Comparison of ENCODE assay signal across 17 cellular contexts in the genomic region with DNA sequence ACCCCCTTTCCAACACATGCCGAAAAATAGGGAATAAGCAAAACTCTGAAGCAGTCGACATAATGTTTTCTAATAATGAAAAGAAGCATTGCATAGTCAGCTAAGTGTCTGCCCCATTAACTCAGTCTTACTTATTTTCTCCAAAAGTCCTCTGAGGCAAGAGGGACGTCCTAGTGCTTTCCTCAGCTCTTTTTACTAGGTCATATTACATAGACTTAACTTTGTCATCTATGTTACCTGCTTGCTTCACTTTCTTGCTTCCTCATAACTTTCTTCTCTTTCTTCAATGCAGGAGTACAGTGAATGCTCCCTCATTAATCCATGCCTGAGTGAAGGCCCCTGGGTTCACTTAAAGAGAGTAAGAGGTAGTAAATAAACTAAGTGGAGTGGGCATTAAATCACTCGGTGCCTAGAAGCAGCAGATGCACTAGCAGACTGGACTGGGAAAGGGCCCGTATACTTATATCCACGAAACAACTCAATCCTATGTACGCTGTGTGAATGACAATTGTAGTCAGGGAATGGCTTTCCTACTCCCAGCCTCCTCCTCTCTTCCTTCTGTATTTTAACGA.
A peak's percentile ranks its signal among the peaks of the same experiment; 100 is the strongest.
DNase-seq lines count a peak whose midpoint lies in the region; TF ChIP-seq lines count a peak whose summit lies in the region.
"Had no signal": no experiment of that assay in that cellular context is flagged by ENCODE, and none has a peak within 500 bp of the region (broad histone marks: within the 10 kb centered on the region; RNA-seq: fewer than 3 reads in every experiment).

No MANE protein-coding gene starts in this region.

- peaks cover 60% of the 10 kb centered on the region for H3K4me1 Mint-ChIP-seq in nephron progenitor cell
- no peaks in the 10 kb centered on the region for H3K4me1 Mint-ChIP-seq in activated naive CD4-positive, alpha-beta T cell treated with anti-CD3 and anti-CD28 coated beads, Interleukin-2, amount 10 ng/mL, durations not matched to agents 7 days and 5 days
- H3K4me1 Mint-ChIP-seq: CD4-positive, CD25-positive, alpha-beta regulatory T cell; CD8-positive, alpha-beta memory T cell; H9 had no signal

- 55 to 64% methylated on average over 8 of the region's 8 CpGs for WGBS in lower leg skin, 2 donors

- H3K36me3 Mint-ChIP-seq in nephron progenitor cell (ENCODE audit: low read depth): no peaks in the 10 kb centered on the region
- H3K36me3 Mint-ChIP-seq in activated naive CD4-positive, alpha-beta T cell treated with anti-CD3 and anti-CD28 coated beads, Interleukin-2, amount 10 ng/mL, durations not matched to agents 7 days and 5 days: no peaks in the 10 kb centered on the region
- H3K36me3 Mint-ChIP-seq: CD4-positive, CD25-positive, alpha-beta regulatory T cell; CD8-positive, alpha-beta memory T cell had no signal

- peak; percentile 23 for DNase-seq in NCI-H510A treated with DMSO at 0.1 percent for 48 hours (lab: John Stamatoyannopoulos, UW)
- no peak for DNase-seq in NCI-H510A (lab: John Stamatoyannopoulos, UW)
- peak; percentile 6 for DNase-seq in NCI-H187 treated with DMSO at 0.1 percent for 48 hours (lab: John Stamatoyannopoulos, UW)
- peak; percentile 8 for DNase-seq in nephron progenitor cell
- no peak for DNase-seq in SKM-1 treated with dmso at 0.1 percent for 144 hours (lab: John Stamatoyannopoulos, UW; ENCODE audit: unreplicated experiment)
- no peak for DNase-seq in lower leg skin (ENCODE audit: low spot score in 2 of 2)
- DNase-seq in activated naive CD4-positive, alpha-beta T cell treated with anti-CD3 and anti-CD28 coated beads, Interleukin-2, amount 10 ng/mL, durations not matched to agents 7 days and 5 days: no peak
- DNase-seq: ACHN; BE2C; C1 segment of cervical spinal cord; CD4-positive, CD25-positive, alpha-beta regulatory T cell; CD8-positive, alpha-beta memory T cell; COR-L47; DMS153; DMS79; GDM1; H9 had no signal

- no peak for TF ChIP-seq POLR2A in lower leg skin (IDR thresholded peaks at IDR 0.05)

- H3K9me3 Mint-ChIP-seq in nephron progenitor cell: no peaks in the 10 kb centered on the region
- no peaks in the 10 kb centered on the region for H3K9me3 Mint-ChIP-seq in activated naive CD4-positive, alpha-beta T cell treated with anti-CD3 and anti-CD28 coated beads, Interleukin-2, amount 10 ng/mL, durations not matched to agents 7 days and 5 days
- H3K9me3 Mint-ChIP-seq: H9 had no signal

- H3K27me3 Mint-ChIP-seq in nephron progenitor cell (ENCODE audit: low read depth, poor library complexity): peaks cover 3% of the 10 kb centered on the region
- no peaks in the 10 kb centered on the region for H3K27me3 Mint-ChIP-seq in activated naive CD4-positive, alpha-beta T cell treated with anti-CD3 and anti-CD28 coated beads, Interleukin-2, amount 10 ng/mL, durations not matched to agents 7 days and 5 days
- H3K27me3 Mint-ChIP-seq: CD4-positive, CD25-positive, alpha-beta regulatory T cell; CD8-positive, alpha-beta memory T cell had no signal

- TF ChIP-seq CTCF in nephron progenitor cell (IDR thresholded peaks at IDR 0.05) (no peak), lower leg skin (IDR thresholded peaks at IDR 0.05) (no peak)

- CTCF ChIA-PET in activated naive CD4-positive, alpha-beta T cell treated with anti-CD3 and anti-CD28 coated beads, Interleukin-2, amount 10 ng/mL, durations not matched to agents 7 days and 5 days (lab: Charles Lee): no interaction called here

- peak overlapping the region; percentile 49 for H3K27ac Mint-ChIP-seq in nephron progenitor cell
- H3K27ac Mint-ChIP-seq in activated naive CD4-positive, alpha-beta T cell treated with anti-CD3 and anti-CD28 coated beads, Interleukin-2, amount 10 ng/mL, durations not matched to agents 7 days and 5 days: no peak overlapping the region
- H3K27ac Mint-ChIP-seq: CD4-positive, CD25-positive, alpha-beta regulatory T cell; CD8-positive, alpha-beta memory T cell; H9 had no signal

- H3K4me3 ChIP-seq in lower leg skin (ENCODE audit: low read depth, poor library complexity, severe bottlenecking): no peak overlapping the region

- H3K4me3 Mint-ChIP-seq in nephron progenitor cell: no peak overlapping the region
- no peak overlapping the region for H3K4me3 Mint-ChIP-seq in activated naive CD4-positive, alpha-beta T cell treated with anti-CD3 and anti-CD28 coated beads, Interleukin-2, amount 10 ng/mL, durations not matched to agents 7 days and 5 days
- H3K4me3 Mint-ChIP-seq: CD4-positive, CD25-positive, alpha-beta regulatory T cell; CD8-positive, alpha-beta memory T cell; H9 had no signal

- intact Hi-C loops in lower leg skin (cut with DNase I; ENCODE audit: low total_unique reads): no loop called here

Comparison
In these comparisons a context has a peak if more than half of its experiments do, and no peak if none do; other contexts are left out.
1. DNase-seq: peak in NCI-H510A treated with DMSO at 0.1 percent for 48 hours (single experiment), NCI-H187 treated with DMSO at 0.1 percent for 48 hours (single experiment) and nephron progenitor cell (single experiment); none in NCI-H510A (single experiment), SKM-1 treated with dmso at 0.1 percent for 144 hours (single experiment), lower leg skin (0 of 2) and activated naive CD4-positive, alpha-beta T cell treated with anti-CD3 and anti-CD28 coated beads, Interleukin-2, amount 10 ng/mL, durations not matched to agents 7 days and 5 days (single experiment).